Comparison of ENCODE assay signal across 23 cellular contexts in genomic region chr17:32854834-32855389, GRCh38. TPM values are rescaled to one million over a fixed set of nuclear protein-coding genes. Genes with fewer than 3 reads are reported as not detected.
A peak's percentile ranks its signal among the peaks of the same experiment; 100 is the strongest.
DNase-seq lines count a peak whose midpoint lies in the region; ATAC-seq and TF ChIP-seq lines count a peak whose summit lies in the region.
"Had no signal": no experiment of that assay in that cellular context is flagged by ENCODE, and none has a peak within 500 bp of the region (broad histone marks: within the 10 kb centered on the region; RNA-seq: fewer than 3 reads in every experiment).

No MANE protein-coding gene starts in this region.

- CTCF ChIA-PET in HCT116 (lab: Charles Lee) (interaction anchor here (1.9 kb wide), 1 partner anchor 22 kb away, joined by 16 read pairs; the partner anchor contains the start of gene MYO1D), PC-3 (lab: Charles Lee) (interaction anchor here (1.0 kb wide), 1 partner anchor 22 kb away, joined by 4 read pairs; the partner anchor contains the start of gene MYO1D)
- CTCF ChIA-PET in CD4-positive, alpha-beta memory T cell (lab: Charles Lee; ENCODE audit: partially characterized antibody), result interaction anchor here (0.7 to 1.1 kb wide), 2 partner anchors 21 to 72 kb away, joined by 3 read pairs; no protein-coding TSS in a partner anchor

- no TSS peak for BruUV-seq in HCT116 (replicated peaks; lab: Mats Ljungman, UMichigan)
- BruUV-seq in PC-3 (replicated peaks; lab: Mats Ljungman, UMichigan), result no TSS peak

- H3K4me3 ChIP-seq in HCT116 (replicated peaks in 1 of 2; ENCODE audit: low read depth in 1 of 2, low read length in 2 of 2) (no peak overlapping the region), PC-3 (ENCODE audit: low read length) (peak overlapping the region; percentile 39; the same call in 1 of the 2 replicates), epithelial cell of esophagus (ENCODE audit: low read length) (no peak overlapping the region)
- H3K4me3 ChIP-seq in CD4-positive, alpha-beta memory T cell (ENCODE audit: low read length in 2 of 2), result no peak overlapping the region
- H3K4me3 ChIP-seq: esophagus muscularis mucosa, GM12878, left ventricle myocardium inferior, right atrium auricular region, thoracic aorta had no signal

- no peak for TF ChIP-seq POLR2A in HCT116 (IDR thresholded peaks at IDR 0.05; ENCODE audit: borderline replicate concordance, extremely low read depth, insufficient read depth, insufficient read length)

- no peaks in the 10 kb centered on the region for H3F3A ChIP-seq in PC-3 (ENCODE audit: low read length, unreplicated experiment)

- RAD21 ChIA-PET in HCT116 (lab: Charles Lee; ENCODE audit: low non-redundant PET in 1 of 2, low total read pairs in 2 of 2, uncharacterized antibody in 2 of 2, unreplicated experiment in 2 of 2), result no interaction called here

- no peak overlapping the region for H3K9ac ChIP-seq in HCT116 (ENCODE audit: low read length)
- H3K9ac ChIP-seq in PC-3 (ENCODE audit: low read length), result no peak overlapping the region

- H3K9me2 ChIP-seq in HCT116 (ENCODE audit: insufficient read depth) (no peaks in the 10 kb centered on the region), PC-3 (replicated peaks; ENCODE audit: low read length) (no peaks in the 10 kb centered on the region)

- H3K36me3 Mint-ChIP-seq in type B pancreatic cell, result no peaks in the 10 kb centered on the region
- H3K36me3 Mint-ChIP-seq in CD4-positive, alpha-beta memory T cell, result no peaks in the 10 kb centered on the region
- H3K36me3 Mint-ChIP-seq: activated naive CD8-positive, alpha-beta T cell treated with anti-CD3 and anti-CD28 coated beads, Interleukin-2, amount 10 ng/mL, durations not matched to agents 7 days and 5 days; brain; stimulated activated memory B cell treated with anti-CD40 and anti-IgM and Interleukin-4, amounts not matched to agents 10 μg/mL and 1 μg/mL and 100 μg/mL, for 72 hours had no signal

- ATAC-seq in HCT116, result no peak
- peak; percentile 63 for ATAC-seq in PC-3
- no peak for ATAC-seq in GM18858 (IDR thresholded peaks at IDR 0.05; ENCODE audit: unreplicated experiment)
- ATAC-seq in GM18511 (IDR thresholded peaks at IDR 0.05; ENCODE audit: unreplicated experiment), result no peak
- ATAC-seq: activated CD4-positive, alpha-beta T cell treated with anti-CD3 and anti-CD28 coated beads for 36 hours; GM12878; stimulated activated memory B cell treated with anti-CD40 and anti-IgM and Interleukin-4, amounts not matched to agents 10 μg/mL and 1 μg/mL and 100 μg/mL, for 72 hours had no signal

- intact Hi-C loops in HCT116 (cut with micrococcal nuclease) (no loop called here), PC-3 (cut with micrococcal nuclease) (loop anchor here (2.0 to 5.0 kb wide), 3 partner anchors 24 to 73 kb away; no protein-coding TSS in a partner anchor)
- intact Hi-C loops in CD4-positive, alpha-beta memory T cell (cut with micrococcal nuclease), result no loop called here

- peak overlapping the region; percentile 50; the same call in 1 of the 2 replicates for H3K4me2 ChIP-seq in HCT116 (ENCODE audit: low read length)
- H3K4me2 ChIP-seq in PC-3 (ENCODE audit: low read length), result peak overlapping the region; percentile 76

- H3K36me3 ChIP-seq in HCT116 (ENCODE audit: control insufficient read depth in 1 of 2, insufficient read depth in 2 of 2, low read length in 2 of 2), result no peaks in the 10 kb centered on the region
- H3K36me3 ChIP-seq in PC-3 (ENCODE audit: low read depth, low read length), result no peaks in the 10 kb centered on the region
- no peaks in the 10 kb centered on the region for H3K36me3 ChIP-seq in CD4-positive, alpha-beta memory T cell (ENCODE audit: insufficient read depth, low read length)
- H3K36me3 ChIP-seq: BE2C, esophagus muscularis mucosa, left ventricle myocardium inferior, right atrium auricular region, thoracic aorta had no signal

- H2AFZ ChIP-seq in HCT116 (ENCODE audit: low read depth, low read length, poor library complexity, severe bottlenecking), result no peak overlapping the region
- H2AFZ ChIP-seq in PC-3 (ENCODE audit: low read length), result no peak overlapping the region

- H3K9me3 ChIP-seq in HCT116 (ENCODE audit: control insufficient read depth in 1 of 2, insufficient read depth in 1 of 2, low read depth in 1 of 2, low read length in 2 of 2) (no peaks in the 10 kb centered on the region), PC-3 (ENCODE audit: low read length) (no peaks in the 10 kb centered on the region)
- H3K9me3 ChIP-seq in CD4-positive, alpha-beta memory T cell (ENCODE audit: control insufficient read depth in 1 of 2, low read length in 2 of 2), result no peaks in the 10 kb centered on the region
- H3K9me3 ChIP-seq: BE2C, esophagus muscularis mucosa, left ventricle myocardium inferior, right atrium auricular region, thoracic aorta had no signal

- no peaks in the 10 kb centered on the region for H3K4me1 Mint-ChIP-seq in type B pancreatic cell (ENCODE audit: unreplicated experiment)
- peaks cover 0 to 5% (median under 1%) of the 10 kb centered on the region in 4 donors for H3K4me1 Mint-ChIP-seq in CD4-positive, alpha-beta memory T cell
- H3K4me1 Mint-ChIP-seq: activated CD4-positive, alpha-beta T cell treated with anti-CD3 and anti-CD28 coated beads for 36 hours; activated naive CD8-positive, alpha-beta T cell treated with anti-CD3 and anti-CD28 coated beads, Interleukin-2, amount 10 ng/mL, durations not matched to agents 7 days and 5 days; brain had no signal

- H3K27me3 ChIP-seq in HCT116 (ENCODE audit: insufficient read depth, low read length) (no peaks in the 10 kb centered on the region), PC-3 (ENCODE audit: low read length) (no peaks in the 10 kb centered on the region)
- no peaks in the 10 kb centered on the region for H3K27me3 ChIP-seq in CD4-positive, alpha-beta memory T cell (ENCODE audit: insufficient read depth, low read length)
- H3K27me3 ChIP-seq: BE2C, esophagus muscularis mucosa, right atrium auricular region had no signal

- H3K4me3 Mint-ChIP-seq in type B pancreatic cell, result no peak overlapping the region
- no peak overlapping the region for H3K4me3 Mint-ChIP-seq in CD4-positive, alpha-beta memory T cell
- H3K4me3 Mint-ChIP-seq: activated CD4-positive, alpha-beta T cell treated with anti-CD3 and anti-CD28 coated beads for 36 hours; activated naive CD8-positive, alpha-beta T cell treated with anti-CD3 and anti-CD28 coated beads, Interleukin-2, amount 10 ng/mL, durations not matched to agents 7 days and 5 days; activated T-helper 1 cell treated with anti-CD3 and anti-CD28 coated beads, Interleukin-12 subunit alpha, Interleukin-12 subunit beta, Interleukin-2, Interleukin-4 antibody, amounts not matched to agents 30 ng/mL and 10 ng/mL and 1 ng/mL, durations not matched to agents 14 hours and 24 hours and 36 hours; brain; stimulated activated memory B cell treated with anti-CD40 and anti-IgM and Interleukin-4, amounts not matched to agents 10 μg/mL and 1 μg/mL and 100 μg/mL, for 72 hours had no signal

- H3K79me2 ChIP-seq in HCT116 (ENCODE audit: insufficient read depth, low read length), result no peaks in the 10 kb centered on the region
- 0 out of 2 replicates have a peak, but pooled peaks cover 14% of the 10 kb centered on the region for H3K79me2 ChIP-seq in PC-3 (ENCODE audit: low read length)

- DNase-seq in HCT116 (ENCODE audit: low read depth, low spot score) (no peak), PC-3 (peak; percentile 62), epithelial cell of esophagus (ENCODE audit: low read depth) (no peak), type B pancreatic cell (ENCODE audit: extremely low spot score, unreplicated experiment) (no peak)
- DNase-seq in CD4-positive, alpha-beta memory T cell, result no peak
- DNase-seq: activated CD4-positive, alpha-beta T cell treated with anti-CD3 and anti-CD28 coated beads for 36 hours; activated naive CD8-positive, alpha-beta T cell treated with anti-CD3 and anti-CD28 coated beads, Interleukin-2, amount 10 ng/mL, durations not matched to agents 7 days and 5 days; BE2C; GDM1; left ventricle myocardium inferior; MV-4-11; NCI-H187; NCI-H345 had no signal

- POLR2A ChIA-PET in HCT116 (lab: Charles Lee) (no interaction called here), PC-3 (lab: Charles Lee; ENCODE audit: unreplicated experiment) (no interaction called here)
- POLR2A ChIA-PET in CD4-positive, alpha-beta memory T cell (lab: Charles Lee; ENCODE audit: partially characterized antibody), result interaction anchor here (0.7 to 1.1 kb wide), 2 partner anchors 22 to 37 kb away, joined by 3 read pairs; partner anchors contain the start of gene MYO1D

- H4K20me1 ChIP-seq in HCT116 (ENCODE audit: insufficient read depth) (no peaks in the 10 kb centered on the region), PC-3 (ENCODE audit: low read length) (no peaks in the 10 kb centered on the region; the same call in 1 of the 2 replicates)

- H3K27ac ChIP-seq in HCT116 (ENCODE audit: low read depth, low read length) (no peak overlapping the region), PC-3 (ENCODE audit: low read length) (peak overlapping the region; percentile 65)
- no peak overlapping the region for H3K27ac ChIP-seq in CD4-positive, alpha-beta memory T cell (ENCODE audit: low read depth, low read length)
- H3K27ac ChIP-seq: esophagus muscularis mucosa, left ventricle myocardium inferior, right atrium auricular region, RWPE1 had no signal

- H3K4me1 ChIP-seq in HCT116 (ENCODE audit: control insufficient read depth in 1 of 2, insufficient read depth in 2 of 2, low read length in 2 of 2) (peaks cover 14 to 25% of the 10 kb centered on the region in 2 experiments), PC-3 (ENCODE audit: insufficient read depth, low read length) (peaks cover 32% of the 10 kb centered on the region)
- H3K4me1 ChIP-seq in CD4-positive, alpha-beta memory T cell (ENCODE audit: insufficient read depth, low read length), result no peaks in the 10 kb centered on the region
- H3K4me1 ChIP-seq: BE2C, esophagus muscularis mucosa had no signal

- H3K27me3 Mint-ChIP-seq in type B pancreatic cell, result no peaks in the 10 kb centered on the region
- H3K27me3 Mint-ChIP-seq in CD4-positive, alpha-beta memory T cell, result peaks cover 0 to 3% of the 10 kb centered on the region in 2 donors
- H3K27me3 Mint-ChIP-seq: stimulated activated memory B cell treated with anti-CD40 and anti-IgM and Interleukin-4, amounts not matched to agents 10 μg/mL and 1 μg/mL and 100 μg/mL, for 72 hours had no signal

- TF ChIP-seq CTCF in HCT116 (IDR thresholded peaks at IDR 0.05 in 2 of 3, conservative IDR thresholded peaks at IDR 0.05 in 1 of 3; ENCODE audit: borderline replicate concordance in 1 of 3, insufficient read depth in 1 of 3, low read depth in 2 of 3, low read length in 2 of 3) (no peak), PC-3 (conservative IDR thresholded peaks at IDR 0.05; ENCODE audit: low read depth, low read length) (no peak; the same call in 1 of the 2 replicates), epithelial cell of esophagus (IDR thresholded peaks at IDR 0.05; ENCODE audit: insufficient read depth, low read depth, low read length, missing control alignments) (peak; percentile 6), type B pancreatic cell (conservative IDR thresholded peaks at IDR 0.05) (peak; percentile 19)

- no peak for TF ChIP-seq RAD21 in HCT116 (IDR thresholded peaks at IDR 0.05; ENCODE audit: low read depth)

- H3K9me3 Mint-ChIP-seq in type B pancreatic cell, result no peaks in the 10 kb centered on the region
- peaks cover 0 to 2% (median 0%) of the 10 kb centered on the region in 8 donors for H3K9me3 Mint-ChIP-seq in CD4-positive, alpha-beta memory T cell
- H3K9me3 Mint-ChIP-seq: activated naive CD8-positive, alpha-beta T cell treated with anti-CD3 and anti-CD28 coated beads, Interleukin-2, amount 10 ng/mL, durations not matched to agents 7 days and 5 days; activated T-helper 1 cell treated with anti-CD3 and anti-CD28 coated beads, Interleukin-12 subunit alpha, Interleukin-12 subunit beta, Interleukin-2, Interleukin-4 antibody, amounts not matched to agents 30 ng/mL and 10 ng/mL and 1 ng/mL, durations not matched to agents 14 hours and 24 hours and 36 hours; stimulated activated memory B cell treated with anti-CD40 and anti-IgM and Interleukin-4, amounts not matched to agents 10 μg/mL and 1 μg/mL and 100 μg/mL, for 72 hours had no signal

- no peak overlapping the region for H3K27ac Mint-ChIP-seq in type B pancreatic cell
- H3K27ac Mint-ChIP-seq in CD4-positive, alpha-beta memory T cell, result no peak overlapping the region
- H3K27ac Mint-ChIP-seq: activated CD4-positive, alpha-beta T cell treated with anti-CD3 and anti-CD28 coated beads for 36 hours; activated naive CD8-positive, alpha-beta T cell treated with anti-CD3 and anti-CD28 coated beads, Interleukin-2, amount 10 ng/mL, durations not matched to agents 7 days and 5 days; activated T-helper 1 cell treated with anti-CD3 and anti-CD28 coated beads, Interleukin-12 subunit alpha, Interleukin-12 subunit beta, Interleukin-2, Interleukin-4 antibody, amounts not matched to agents 30 ng/mL and 10 ng/mL and 1 ng/mL, durations not matched to agents 14 hours and 24 hours and 36 hours; brain; stimulated activated memory B cell treated with anti-CD40 and anti-IgM and Interleukin-4, amounts not matched to agents 10 μg/mL and 1 μg/mL and 100 μg/mL, for 72 hours had no signal

RNA-seq across cellular contexts. Expression of gene MYO1D, which starts 22.0 kb away (rescaled TPM):
- total RNA-seq in HCT116 (2021; ENCODE audit: unreplicated experiment), result 35.7 TPM
- polyA plus RNA-seq in HCT116 (2012), result 35.2 and 35.5 TPM in 2 replicates
- 23.5 and 27.2 TPM in 2 replicates for total RNA-seq in PC-3 (2014; rRNA removed)
- total RNA-seq in type B pancreatic cell (ENCODE audit: low replicate concordance), result 24.9 and 46.7 TPM in 2 replicates
- total RNA-seq in CD4-positive, alpha-beta memory T cell, result 10 to 100 TPM; 11.7 to 12.7 TPM
- 1 to 10 TPM; 2.0 to 9.3 TPM for polyA plus RNA-seq in CD4-positive, alpha-beta memory T cell

Comparison
In these comparisons a context has a peak if more than half of its experiments do, and no peak if none do; other contexts are left out.
1. CTCF ChIP-seq: peak in epithelial cell of esophagus (single experiment) and type B pancreatic cell (single experiment); none in HCT116 (0 of 3) and PC-3 (single experiment).